In genomic region chr6:153947817-153948447, GRCh38 we compare ENCODE assay signal across 8 cellular contexts.
DNase-seq lines count a peak whose midpoint lies in the region; ATAC-seq and TF ChIP-seq lines count a peak whose summit lies in the region.

No MANE protein-coding gene starts in this region.

- no peak overlapping the region for H3K4me3 ChIP-seq in AG04449 (ENCODE audit: low read depth, low read length)
- H3K4me3 ChIP-seq in thoracic aorta = peak overlapping the region; percentile 53

- H3K9me3 ChIP-seq in thoracic aorta = no peaks in the 10 kb centered on the region

- H3K36me3 ChIP-seq in thoracic aorta = no peaks in the 10 kb centered on the region

- CTCF ChIA-PET in AG04449 (lab: Yijun Ruan, JAX) = no interaction called here

- no peak overlapping the region for H3K27ac ChIP-seq in thoracic aorta

- TF ChIP-seq CTCF in AG04449 (IDR thresholded peaks at IDR 0.05; ENCODE audit: insufficient read depth, low read length, missing control alignments) = peak; percentile 10
- TF ChIP-seq CTCF in GM10266 (IDR thresholded peaks at IDR 0.05; ENCODE audit: control insufficient read depth, insufficient read depth, low read depth, missing control alignments) = peak; percentile 88
- TF ChIP-seq CTCF in thoracic aorta (IDR thresholded peaks at IDR 0.05) = peak; percentile 90

- ATAC-seq in HG03064 (IDR thresholded peaks at IDR 0.05; ENCODE audit: low read depth, unreplicated experiment) (peak; percentile 63), SK-N-SH treated with all-trans-retinoic acid at 6 μM for 48 hours (peak; percentile 59; the same call in 2 of the 3 replicates), thoracic aorta (ENCODE audit: insufficient number of reproducible peaks, low FRiP score, low read depth) (no peak)

- DNase-seq in AG04449 (ENCODE audit: low read depth, low spot score) = no peak
- no peak for DNase-seq in GM10266 (ENCODE audit: extremely low spot score)
- peak in 36 of 42 donors; percentile 3 to 72 (median 34) for DNase-seq in head of caudate nucleus
- no peak for DNase-seq in thoracic aorta (ENCODE audit: low spot score)
- DNase-seq in foreskin melanocyte = no peak
- no peak for DNase-seq in cerebellar nuclear complex (lab: John Stamatoyannopoulos, UW)

- H3K27me3 ChIP-seq in thoracic aorta (replicated peaks; ENCODE audit: insufficient read depth) = no peaks in the 10 kb centered on the region

- peaks cover 0 to 8% of the 10 kb centered on the region in 2 donors for H3K4me1 ChIP-seq in thoracic aorta (ENCODE audit: control insufficient read depth in 1 of 2, low read depth in 2 of 2)

- intact Hi-C loops in head of caudate nucleus (cut with DNase I) = no loop called here

- POLR2A ChIA-PET in AG04449 (lab: Yijun Ruan, JAX) = no interaction called here

TF ChIP-seq in SK-N-SH treated with all-trans-retinoic acid at 6 μM for 48 hours, 23 proteins besides CTCF, POLR2A, EP300 and RAD21:
- no peak for TF ChIP-seq ZC3H10 (CRISPR knock-in tag; IDR thresholded peaks at IDR 0.05)
- TF ChIP-seq SNAI2 (CRISPR knock-in tag; IDR thresholded peaks at IDR 0.05) = no peak
- no peak for TF ChIP-seq CSRNP3 (CRISPR knock-in tag; IDR thresholded peaks at IDR 0.05)
- TF ChIP-seq TOX (CRISPR knock-in tag; IDR thresholded peaks at IDR 0.05; ENCODE audit: borderline replicate concordance) = no peak
- TF ChIP-seq TSHZ2 (CRISPR knock-in tag; IDR thresholded peaks at IDR 0.05) = no peak
- no peak for TF ChIP-seq RARB (CRISPR knock-in tag; IDR thresholded peaks at IDR 0.05)
- no peak for TF ChIP-seq ZNF8 (CRISPR knock-in tag; IDR thresholded peaks at IDR 0.05)
- no peak for TF ChIP-seq ZNF565 (CRISPR knock-in tag; conservative IDR thresholded peaks at IDR 0.05; ENCODE audit: low read depth)
- no peak for TF ChIP-seq GLIS3 (CRISPR knock-in tag; IDR thresholded peaks at IDR 0.05)
- no peak for TF ChIP-seq ISL1 (CRISPR knock-in tag; IDR thresholded peaks at IDR 0.05)
- TF ChIP-seq, protein P1, sequence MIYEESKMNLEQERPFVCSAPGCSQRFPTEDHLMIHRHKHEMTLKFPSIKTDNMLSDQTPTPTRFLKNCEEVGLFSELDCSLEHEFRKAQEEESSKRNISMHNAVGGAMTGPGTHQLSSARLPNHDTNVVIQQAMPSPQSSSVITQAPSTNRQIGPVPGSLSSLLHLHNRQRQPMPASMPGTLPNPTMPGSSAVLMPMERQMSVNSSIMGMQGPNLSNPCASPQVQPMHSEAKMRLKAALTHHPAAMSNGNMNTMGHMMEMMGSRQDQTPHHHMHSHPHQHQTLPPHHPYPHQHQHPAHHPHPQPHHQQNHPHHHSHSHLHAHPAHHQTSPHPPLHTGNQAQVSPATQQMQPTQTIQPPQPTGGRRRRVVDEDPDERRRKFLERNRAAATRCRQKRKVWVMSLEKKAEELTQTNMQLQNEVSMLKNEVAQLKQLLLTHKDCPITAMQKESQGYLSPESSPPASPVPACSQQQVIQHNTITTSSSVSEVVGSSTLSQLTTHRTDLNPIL (CRISPR knock-in tag; IDR thresholded peaks at IDR 0.05; ENCODE audit: low read depth) = no peak
- no peak for TF ChIP-seq BACH2 (CRISPR knock-in tag; IDR thresholded peaks at IDR 0.05; ENCODE audit: borderline replicate concordance)
- no peak for TF ChIP-seq ZFP3 (CRISPR knock-in tag; IDR thresholded peaks at IDR 0.05)
- no peak for TF ChIP-seq PPARA (CRISPR knock-in tag; IDR thresholded peaks at IDR 0.05; ENCODE audit: borderline replicate concordance)
- TF ChIP-seq ZFP30 (CRISPR knock-in tag; IDR thresholded peaks at IDR 0.05) = no peak
- no peak for TF ChIP-seq TCF4 (CRISPR knock-in tag; IDR thresholded peaks at IDR 0.05; ENCODE audit: borderline replicate concordance)
- no peak for TF ChIP-seq ZNF70 (CRISPR knock-in tag; IDR thresholded peaks at IDR 0.05)
- no peak for TF ChIP-seq ESRRG (CRISPR knock-in tag; IDR thresholded peaks at IDR 0.05)
- no peak for TF ChIP-seq ARNTL (CRISPR knock-in tag; IDR thresholded peaks at IDR 0.05; ENCODE audit: borderline replicate concordance, low read depth)
- TF ChIP-seq, protein P2, sequence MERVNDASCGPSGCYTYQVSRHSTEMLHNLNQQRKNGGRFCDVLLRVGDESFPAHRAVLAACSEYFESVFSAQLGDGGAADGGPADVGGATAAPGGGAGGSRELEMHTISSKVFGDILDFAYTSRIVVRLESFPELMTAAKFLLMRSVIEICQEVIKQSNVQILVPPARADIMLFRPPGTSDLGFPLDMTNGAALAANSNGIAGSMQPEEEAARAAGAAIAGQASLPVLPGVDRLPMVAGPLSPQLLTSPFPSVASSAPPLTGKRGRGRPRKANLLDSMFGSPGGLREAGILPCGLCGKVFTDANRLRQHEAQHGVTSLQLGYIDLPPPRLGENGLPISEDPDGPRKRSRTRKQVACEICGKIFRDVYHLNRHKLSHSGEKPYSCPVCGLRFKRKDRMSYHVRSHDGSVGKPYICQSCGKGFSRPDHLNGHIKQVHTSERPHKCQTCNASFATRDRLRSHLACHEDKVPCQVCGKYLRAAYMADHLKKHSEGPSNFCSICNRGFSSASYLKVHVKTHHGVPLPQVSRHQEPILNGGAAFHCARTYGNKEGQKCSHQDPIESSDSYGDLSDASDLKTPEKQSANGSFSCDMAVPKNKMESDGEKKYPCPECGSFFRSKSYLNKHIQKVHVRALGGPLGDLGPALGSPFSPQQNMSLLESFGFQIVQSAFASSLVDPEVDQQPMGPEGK (CRISPR knock-in tag; IDR thresholded peaks at IDR 0.05; ENCODE audit: borderline replicate concordance) = no peak

Comparison
In these comparisons a context has a peak if more than half of its experiments do, and no peak if none do; other contexts are left out.
1. DNase-seq: peak in head of caudate nucleus (36 of 42); none in AG04449 (single experiment), GM10266 (single experiment), thoracic aorta (single experiment), foreskin melanocyte (single experiment) and cerebellar nuclear complex (0 of 2).
2. CTCF ChIP-seq: peak in every context shown above with its lines; median percentile 90 in thoracic aorta; 88 in GM10266; 10 in AG04449.